8 cellular contexts compared by ENCODE assay signal in genomic region chr1:234722267-234722704, GRCh38.
A peak's percentile ranks its signal among the peaks of the same experiment; 100 is the strongest.
DNase-seq lines count a peak whose midpoint lies in the region; ATAC-seq and TF ChIP-seq lines count a peak whose summit lies in the region.

No MANE protein-coding gene starts in this region.

- in situ Hi-C loops in transverse colon (cut with MboI; ENCODE audit: low pct_ligation_motif_present in 1 of 4, low pct_unique_long_range_greater_than_20kb in 1 of 4, low sequenced_read_pairs in 3 of 4) = loop anchor here (10.0 to 25.0 kb wide), 6 partner anchors 107 to 363 kb away; partner anchors contain the start of gene IRF2BP2 (in 1 of the 4)

- H2AK5ac ChIP-seq in mesendoderm (ENCODE audit: low read length) = no peak overlapping the region

- no peaks in the 10 kb centered on the region for H3K79me1 ChIP-seq in mesendoderm (ENCODE audit: low read length)

- peak overlapping the region; percentile 18 for H2BK5ac ChIP-seq in mesendoderm (ENCODE audit: low read length)

- TF ChIP-seq POLR2A in transverse colon (IDR thresholded peaks at IDR 0.05) = no peak

- H3K4me1 ChIP-seq in mesendoderm (ENCODE audit: control insufficient read depth, low read depth, low read length) = peaks cover 11% of the 10 kb centered on the region
- H3K4me1 ChIP-seq in transverse colon = peaks cover 79 to 97% (median 83%) of the 10 kb centered on the region in 4 donors

- H3K18ac ChIP-seq in mesendoderm (ENCODE audit: low read length) = no peak overlapping the region

- TF ChIP-seq CTCF in transverse colon (IDR thresholded peaks at IDR 0.05) = no peak

- H3K4me2 ChIP-seq in mesendoderm (ENCODE audit: low read length) = no peak overlapping the region

- peak overlapping the region; percentile 92 for H3K27ac ChIP-seq in angular gyrus (ENCODE audit: low read depth, low read length)
- H3K27ac ChIP-seq in mesendoderm (ENCODE audit: low read depth, low read length) = no peak overlapping the region
- H3K27ac ChIP-seq in transverse colon = peak overlapping the region; percentile 97 to 99 (median 98)

- H3K23ac ChIP-seq in mesendoderm (ENCODE audit: low read length) = no peak overlapping the region

- no peak overlapping the region for H3K27ac Mint-ChIP-seq in activated T-cell treated with anti-CD3 and anti-CD28 coated beads, Interleukin-2, amount 50 U/mL, for 72 hours

- DNase-seq in activated T-cell treated with anti-CD3 and anti-CD28 coated beads, Interleukin-2, amount 50 U/mL, for 72 hours = no peak
- DNase-seq in activated T-cell treated with anti-CD3 and anti-CD28 coated beads for 4 hours = no peak
- no peak for DNase-seq in mesendoderm
- no peak for DNase-seq in transverse colon
- no peak for DNase-seq in globus pallidus (ENCODE audit: low spot score)
- no peak for DNase-seq in activated gamma-delta T cell (lab: John Stamatoyannopoulos, UW)
- no peak for DNase-seq in effector CD8-positive, alpha-beta T cell (lab: John Stamatoyannopoulos, UW)

- peak overlapping the region; percentile 40 for H3K56ac ChIP-seq in mesendoderm (ENCODE audit: low read length)

- no peak overlapping the region for H2BK120ac ChIP-seq in mesendoderm (ENCODE audit: low read depth, low read length)

- no peaks in the 10 kb centered on the region for H3K27me3 ChIP-seq in mesendoderm (ENCODE audit: insufficient read depth, low read length, poor library complexity)
- H3K27me3 ChIP-seq in transverse colon = no peaks in the 10 kb centered on the region

- no peak overlapping the region for H3K9ac ChIP-seq in mesendoderm (ENCODE audit: low read length)

- no peak overlapping the region for H3K4ac ChIP-seq in mesendoderm (ENCODE audit: low read depth, low read length)

- H3K4me1 Mint-ChIP-seq in activated T-cell treated with anti-CD3 and anti-CD28 coated beads, Interleukin-2, amount 50 U/mL, for 72 hours (ENCODE audit: low read depth) = peaks cover 64% of the 10 kb centered on the region

- ATAC-seq in activated T-cell treated with anti-CD3 and anti-CD28 coated beads, Interleukin-2, amount 50 U/mL, for 72 hours (replicated peaks in 1 of 2) = no peak

- H2BK15ac ChIP-seq in mesendoderm (replicated peaks; ENCODE audit: low read depth) = no peak overlapping the region

- H3K9me3 Mint-ChIP-seq in activated T-cell treated with anti-CD3 and anti-CD28 coated beads, Interleukin-2, amount 50 U/mL, for 72 hours = no peaks in the 10 kb centered on the region

- no peaks in the 10 kb centered on the region for H3K27me3 Mint-ChIP-seq in activated T-cell treated with anti-CD3 and anti-CD28 coated beads, Interleukin-2, amount 50 U/mL, for 72 hours (ENCODE audit: low read depth)

- H4K5ac ChIP-seq in mesendoderm (ENCODE audit: low read length) = no peak overlapping the region

- WGBS in mesendoderm (ENCODE audit: extremely low coverage, insufficient coverage, low lambda C conversion rate) = no CpG with 5 or more reads among the region's 9 CpGs
- WGBS in transverse colon (ENCODE audit: low coverage in 1 of 2), 2 donors = 30 to 62% methylated on average over 6 to 9 of the region's 9 CpGs

- peak overlapping the region; percentile 11 to 16 for H3K4me3 Mint-ChIP-seq in activated T-cell treated with anti-CD3 and anti-CD28 coated beads, Interleukin-2, amount 50 U/mL, for 72 hours

- intact Hi-C loops in transverse colon (cut with DNase I; ENCODE audit: low total_unique reads) = loop anchor here (1.0 to 10.0 kb wide), 3 partner anchors 201 to 255 kb away; no protein-coding TSS in a partner anchor

- H3K36me3 ChIP-seq in mesendoderm (ENCODE audit: control insufficient read depth, insufficient read depth, low read length) (no peaks in the 10 kb centered on the region), transverse colon (no peaks in the 10 kb centered on the region)

- TF ChIP-seq EP300 in transverse colon (IDR thresholded peaks at IDR 0.05; ENCODE audit: low read depth) = no peak

- no peaks in the 10 kb centered on the region for H3K9me3 ChIP-seq in transverse colon

- peaks cover 0 to 2% of the 10 kb centered on the region in 2 donors for H3K36me3 Mint-ChIP-seq in activated T-cell treated with anti-CD3 and anti-CD28 coated beads, Interleukin-2, amount 50 U/mL, for 72 hours (ENCODE audit: insufficient read depth in 2 of 2)

- H3K4me3 ChIP-seq in mesendoderm (ENCODE audit: low read length) (no peak overlapping the region), transverse colon (no peak overlapping the region)

- no peaks in the 10 kb centered on the region for H3K79me2 ChIP-seq in mesendoderm (ENCODE audit: control insufficient read depth, insufficient read depth, low read length)

- no peak overlapping the region for H4K8ac ChIP-seq in mesendoderm (ENCODE audit: low read depth, low read length)
